8 cellular contexts compared by ENCODE assay signal in the genomic region with DNA sequence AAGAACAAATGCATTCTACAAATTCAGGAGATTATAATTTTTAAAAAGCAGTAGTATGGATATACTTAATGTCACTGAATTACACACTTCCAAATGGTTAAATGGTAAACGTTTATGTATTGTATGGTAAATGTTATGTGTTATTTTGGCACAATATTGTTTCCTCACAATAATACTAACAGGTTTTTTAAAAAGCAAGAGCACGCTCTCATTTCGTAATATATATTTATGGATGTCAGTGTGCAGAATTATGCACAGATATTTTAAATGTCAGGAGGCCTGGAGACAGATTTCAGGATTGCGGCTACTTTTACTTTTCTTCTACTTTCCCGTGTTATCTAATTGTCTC. TPM values are rescaled to one million over a fixed set of nuclear protein-coding genes. Genes with fewer than 3 reads are reported as not detected.
DNase-seq lines count a peak whose midpoint lies in the region; ATAC-seq and TF ChIP-seq lines count a peak whose summit lies in the region.

No MANE protein-coding gene starts in this region.

- no peak for TF ChIP-seq CTCF in WERI-Rb-1 (IDR thresholded peaks at IDR 0.05; ENCODE audit: low read depth, low read length)
- no peak for TF ChIP-seq CTCF in hepatocyte (IDR thresholded peaks at IDR 0.05; ENCODE audit: poor library complexity)

- WGBS in hepatocyte (ENCODE audit: low lambda C conversion rate, missing lambda C conversion rate): 2% methylated on average over 5 of the region's 5 CpGs

- H3K9me3 ChIP-seq in WERI-Rb-1 (ENCODE audit: severe bottlenecking) (no peaks in the 10 kb centered on the region), hepatocyte (ENCODE audit: low read depth) (no peaks in the 10 kb centered on the region)

- H4K20me1 ChIP-seq in hepatocyte (ENCODE audit: insufficient read depth, poor library complexity, severe bottlenecking): peaks cover 3% of the 10 kb centered on the region

- H3K27me3 ChIP-seq in H7 (ENCODE audit: control insufficient read depth, insufficient read depth, low read length) (no peaks in the 10 kb centered on the region), WERI-Rb-1 (ENCODE audit: insufficient read depth, low read depth, severe bottlenecking) (no peaks in the 10 kb centered on the region), hepatocyte (no peaks in the 10 kb centered on the region)

- peak overlapping the region; percentile 82 for H3K4me2 ChIP-seq in hepatocyte

- H3K27ac ChIP-seq in WERI-Rb-1 (peak overlapping the region; percentile 81), hepatocyte (peak overlapping the region; percentile 68), skin epidermis (peak overlapping the region in 19 of 21 experiments; percentile 57 to 91 (median 80))

- no peaks in the 10 kb centered on the region for H3K9me2 ChIP-seq in hepatocyte (replicated peaks; ENCODE audit: insufficient read depth)

- H3K79me2 ChIP-seq in hepatocyte: peaks cover 52% of the 10 kb centered on the region

- H2AFZ ChIP-seq in hepatocyte: peak overlapping the region; percentile 89

- H3K36me3 ChIP-seq in H7 (replicated peaks; ENCODE audit: control insufficient read depth, insufficient read depth, low read length) (no peaks in the 10 kb centered on the region), WERI-Rb-1 (peaks cover 9% of the 10 kb centered on the region; the same call in 1 of the 2 replicates), hepatocyte (replicated peaks; ENCODE audit: insufficient read depth, low read depth) (no peaks in the 10 kb centered on the region)

- peak overlapping the region; percentile 51 for H3K4me3 ChIP-seq in H7 (ENCODE audit: insufficient read depth, low read depth, low read length)
- H3K4me3 ChIP-seq in WERI-Rb-1 (ENCODE audit: low read depth, low read length): peak overlapping the region; percentile 91
- peak overlapping the region; percentile 73 for H3K4me3 ChIP-seq in hepatocyte
- peak overlapping the region; percentile 64 to 92 (median 75) for H3K4me3 ChIP-seq in skin epidermis

- no peak for ATAC-seq in GM21390 (IDR thresholded peaks at IDR 0.05; ENCODE audit: unreplicated experiment)

- peaks cover 10% of the 10 kb centered on the region for H3K4me1 ChIP-seq in hepatocyte (ENCODE audit: insufficient read depth)

- no peak for DNase-seq in H7
- DNase-seq in WERI-Rb-1: no peak
- no peak for DNase-seq in hepatocyte (ENCODE audit: low spot score)
- no peak for DNase-seq in NCI-H1694 treated with DMSO at 0.1 percent for 48 hours (lab: John Stamatoyannopoulos, UW)
- no peak for DNase-seq in NCI-H524 (lab: John Stamatoyannopoulos, UW)
- DNase-seq in HK-2 (ENCODE audit: unreplicated experiment): no peak

RNA-seq across cellular contexts. Expression of a gene that starts 0.5 kb away (rescaled TPM):
- total RNA-seq in H7 (2014; rRNA removed; shearing (Covaris generic)): 7.1 and 9.9 TPM in 2 replicates
- total RNA-seq in hepatocyte: 10.5 and 14.7 TPM in 2 replicates
- polyA plus RNA-seq in hepatocyte: 6.1 and 6.4 TPM in 2 replicates
